ENCODE assay signal across 28 cellular contexts in genomic region chr12:99522456-99522855, GRCh38.
"Had no signal": no experiment of that assay in that cellular context is flagged by ENCODE, and none has a peak within 500 bp of the region (broad histone marks: within the 10 kb centered on the region; RNA-seq: fewer than 3 reads in every experiment).

No MANE protein-coding gene starts in this region.

- H3K4me3 ChIP-seq: heart right ventricle, hepatocyte, left lung, lower lobe of right lung, pancreas, prostate gland, skin epidermis, stomach, testis, thyroid gland, transverse colon, upper lobe of left lung, uterus had no signal

- H3K36me3 ChIP-seq: heart right ventricle, left lung, lower lobe of right lung, pancreas, prostate gland, stomach, thyroid gland, transverse colon, upper lobe of left lung, uterus had no signal

- H3K27ac ChIP-seq: heart right ventricle, hepatocyte, left lung, lower lobe of right lung, pancreas, prostate gland, skin epidermis, stomach, testis, thyroid gland, transverse colon, upper lobe of left lung, uterus had no signal

- H2AFZ ChIP-seq: hepatocyte had no signal

- DNase-seq: heart right ventricle; islet precursor cell; left colon; left lung; lower lobe of right lung; mammary epithelial cell; mesenchymal stem cell; naive thymus-derived CD8-positive, alpha-beta T cell; nucleus accumbens; pancreas; posterior cingulate gyrus; right cardiac atrium; stimulated activated CD4-positive, alpha-beta T cell treated with anti-CD3 and anti-CD28 coated beads, Interleukin-12 subunit alpha, Interleukin-12 subunit beta, amount 100 ng/mL, for 4 hours; stimulated activated CD4-positive, alpha-beta T cell treated with anti-CD3 and anti-CD28 coated beads, Interleukin-15, amount 100 ng/mL, for 24 hours; stimulated activated CD4-positive, alpha-beta T cell treated with anti-CD3 and anti-CD28 coated beads, Interleukin-2, amount 100 ng/mL, for 24 hours; stimulated activated CD4-positive, alpha-beta T cell treated with anti-CD3 and anti-CD28 coated beads, Interleukin-4, amount 100 ng/mL, for 1 hour; stimulated activated naive B cell treated with anti-CD40 and anti-IgM and Interleukin-4, amounts not matched to agents 10 μg/mL and 1 μg/mL and 100 μg/mL, for 72 hours; stimulated activated naive CD8-positive, alpha-beta T cell treated with anti-CD3 and anti-CD28 coated beads, Interleukin-15, Interleukin-2, amounts not matched to agents 100 U/mL and 50 U/mL, for 24 hours; stomach; testis; thyroid gland; transverse colon; upper lobe of left lung; uterus had no signal

- H3K4me1 ChIP-seq: heart right ventricle, left lung, lower lobe of right lung, pancreas, prostate gland, stomach, testis, thyroid gland, transverse colon, upper lobe of left lung, uterus had no signal

- H3K4me2 ChIP-seq: hepatocyte had no signal

- ATAC-seq: heart right ventricle; left colon; left lung; lower lobe of right lung; naive thymus-derived CD8-positive, alpha-beta T cell; pancreas; right cardiac atrium; sciatic nerve; stimulated activated naive B cell treated with anti-CD40 and anti-IgM and Interleukin-4, amounts not matched to agents 10 μg/mL and 1 μg/mL and 100 μg/mL, for 72 hours; stimulated activated naive CD8-positive, alpha-beta T cell treated with anti-CD3 and anti-CD28 coated beads, Interleukin-15, Interleukin-2, amounts not matched to agents 100 U/mL and 50 U/mL, for 24 hours had no signal

- H3K79me2 ChIP-seq: hepatocyte had no signal

- H3K9me3 ChIP-seq: pancreas, prostate gland, testis, thyroid gland, uterus had no signal

- H3K27me3 ChIP-seq: heart right ventricle, hepatocyte, left lung, pancreas, stomach, testis, thyroid gland, transverse colon, upper lobe of left lung, uterus had no signal
